In the genomic region with DNA sequence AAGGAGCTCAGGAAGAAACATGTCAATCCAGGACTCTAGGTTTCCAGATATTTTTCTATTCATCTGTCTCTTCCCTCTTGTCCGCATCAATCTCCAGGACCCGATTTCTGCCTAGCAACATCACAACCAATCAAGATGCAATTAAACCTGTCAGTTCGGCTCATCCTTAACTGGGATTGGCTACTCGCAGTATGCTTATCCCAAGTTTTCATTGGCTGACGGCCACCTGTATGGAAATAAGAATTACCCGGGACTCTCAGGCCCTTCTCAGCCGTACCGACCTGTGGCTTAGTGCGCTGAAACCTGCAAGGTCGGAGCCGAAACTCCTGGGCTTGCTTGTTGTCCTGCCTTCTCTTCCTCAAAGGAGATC, we compare ENCODE assay signal across 8 cellular contexts. TPM values are rescaled to one million over a fixed set of nuclear protein-coding genes. Genes with fewer than 3 reads are reported as not detected.
A peak's percentile ranks its signal among the peaks of the same experiment; 100 is the strongest.
DNase-seq lines count a peak whose midpoint lies in the region; ATAC-seq and TF ChIP-seq lines count a peak whose summit lies in the region.

No MANE protein-coding gene starts in this region.

- H3K9ac ChIP-seq in adipocyte (ENCODE audit: low read length), result no peak overlapping the region

- no peak overlapping the region for H3K4me3 ChIP-seq in adipocyte (ENCODE audit: low read length)

- TF ChIP-seq CTCF in glutamatergic neuron (IDR thresholded peaks at IDR 0.05; ENCODE audit: partially characterized antibody, unreplicated experiment), result no peak

- H3K36me3 ChIP-seq in adipocyte (ENCODE audit: control insufficient read depth, insufficient read depth, low read length, severe bottlenecking), result no peaks in the 10 kb centered on the region

- peaks cover 4% of the 10 kb centered on the region for H3K9me3 ChIP-seq in adipocyte (ENCODE audit: control insufficient read depth, low read length)

- H3K27me3 ChIP-seq in adipocyte (replicated peaks; ENCODE audit: control insufficient read depth, insufficient read depth, low read length), result peaks cover 25% of the 10 kb centered on the region

- peak overlapping the region; percentile 75 for H3K4me3 Mint-ChIP-seq in glutamatergic neuron (ENCODE audit: unreplicated experiment)

- peaks cover 18% of the 10 kb centered on the region for H3K4me1 Mint-ChIP-seq in glutamatergic neuron (ENCODE audit: low read depth, unreplicated experiment)

- H3K36me3 Mint-ChIP-seq in activated naive CD4-positive, alpha-beta T cell treated with anti-CD3 and anti-CD28 coated beads, Interleukin-2, amount 50 U/mL, for 72 hours, result peaks cover 10 to 15% of the 10 kb centered on the region in 2 donors
- peaks cover 10% of the 10 kb centered on the region for H3K36me3 Mint-ChIP-seq in glutamatergic neuron (ENCODE audit: unreplicated experiment)

- peak; percentile 47 to 71 for ATAC-seq in activated naive CD4-positive, alpha-beta T cell treated with anti-CD3 and anti-CD28 coated beads, Interleukin-2, amount 50 U/mL, for 72 hours
- ATAC-seq in HG02852 (IDR thresholded peaks at IDR 0.05; ENCODE audit: unreplicated experiment), result no peak

- H3K9me3 Mint-ChIP-seq in activated naive CD4-positive, alpha-beta T cell treated with anti-CD3 and anti-CD28 coated beads, Interleukin-2, amount 50 U/mL, for 72 hours, result peaks cover 0 to 4% of the 10 kb centered on the region in 2 donors
- H3K9me3 Mint-ChIP-seq in glutamatergic neuron (ENCODE audit: unreplicated experiment), result peaks cover 6% of the 10 kb centered on the region

- no peak overlapping the region for H3K27ac Mint-ChIP-seq in activated naive CD4-positive, alpha-beta T cell treated with anti-CD3 and anti-CD28 coated beads, Interleukin-2, amount 50 U/mL, for 72 hours
- H3K27ac Mint-ChIP-seq in glutamatergic neuron (ENCODE audit: unreplicated experiment), result peak overlapping the region; percentile 10

- peaks cover 29% of the 10 kb centered on the region for H3K27me3 Mint-ChIP-seq in glutamatergic neuron (ENCODE audit: unreplicated experiment)

- H3K4me1 ChIP-seq in adipocyte (ENCODE audit: control insufficient read depth, insufficient read depth, low read length), result peaks cover 14% of the 10 kb centered on the region

- DNase-seq in activated naive CD4-positive, alpha-beta T cell treated with anti-CD3 and anti-CD28 coated beads, Interleukin-2, amount 50 U/mL, for 72 hours (ENCODE audit: low spot score in 2 of 2), result peak in 1 of 2 donors; percentile 12
- no peak for DNase-seq in activated naive CD4-positive, alpha-beta T cell treated with anti-CD3 and anti-CD28 coated beads, Interleukin-2, amount 50 U/mL, for 16 hours
- DNase-seq in NCI-H2081 (lab: John Stamatoyannopoulos, UW) (peak; percentile 82 to 89), adipocyte (ENCODE audit: low read depth) (peak; percentile 59), glutamatergic neuron (no peak), non-pigmented ciliary epithelial cell (ENCODE audit: low read depth) (peak; percentile 67)
- DNase-seq in stimulated activated naive CD4-positive, alpha-beta T cell (lab: John Stamatoyannopoulos, UW), result no peak

RNA-seq across cellular contexts. Expression of a gene that starts 20.4 kb away (rescaled TPM):
- 100 to 1,000 TPM; 319 to 327 TPM for total RNA-seq in activated naive CD4-positive, alpha-beta T cell treated with anti-CD3 and anti-CD28 coated beads, Interleukin-2, amount 50 U/mL, for 72 hours
- total RNA-seq in glutamatergic neuron (ENCODE audit: unreplicated experiment), result 283 TPM

RNA-seq across cellular contexts. Expression of a gene that starts 31.0 kb away (rescaled TPM):
- 10 to 100 TPM; 35.4 to 36.2 TPM for total RNA-seq in activated naive CD4-positive, alpha-beta T cell treated with anti-CD3 and anti-CD28 coated beads, Interleukin-2, amount 50 U/mL, for 72 hours
- 151 TPM for total RNA-seq in glutamatergic neuron (ENCODE audit: unreplicated experiment)

RNA-seq across cellular contexts. Expression of a gene that starts 55.5 kb away (rescaled TPM):
- not detected for total RNA-seq in activated naive CD4-positive, alpha-beta T cell treated with anti-CD3 and anti-CD28 coated beads, Interleukin-2, amount 50 U/mL, for 72 hours
- total RNA-seq in glutamatergic neuron (ENCODE audit: unreplicated experiment), result not detected

Comparison
In these comparisons a context has a peak if more than half of its experiments do, and no peak if none do; other contexts are left out.
1. DNase-seq: peak in NCI-H2081 (2 of 2), adipocyte (single experiment) and non-pigmented ciliary epithelial cell (single experiment); none in activated naive CD4-positive, alpha-beta T cell treated with anti-CD3 and anti-CD28 coated beads, Interleukin-2, amount 50 U/mL, for 16 hours (single experiment), glutamatergic neuron (single experiment) and stimulated activated naive CD4-positive, alpha-beta T cell (0 of 6).